ENCODE assay signal across 33 cellular contexts in the genomic region with DNA sequence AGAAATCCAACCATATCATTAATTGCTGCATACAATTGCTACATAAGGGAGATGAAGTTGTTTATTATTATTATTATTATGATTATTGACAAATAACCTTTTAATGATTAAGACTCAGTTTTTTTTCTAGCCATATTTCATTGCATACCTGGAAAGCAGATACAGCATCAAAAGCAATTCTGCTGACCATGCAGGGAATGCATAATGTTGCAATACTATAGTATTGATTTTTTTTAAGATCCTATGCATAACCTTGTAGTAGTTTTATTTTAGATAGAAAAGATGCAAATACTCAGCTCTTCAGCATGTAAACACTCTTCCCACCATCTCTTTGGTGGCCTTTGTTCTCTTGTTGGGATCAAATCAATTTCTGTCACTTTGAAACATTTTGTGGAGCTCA.
DNase-seq lines count a peak whose midpoint lies in the region; ATAC-seq, FAIRE-seq and TF ChIP-seq lines count a peak whose summit lies in the region.
"Had no signal": no experiment of that assay in that cellular context is flagged by ENCODE, and none has a peak within 500 bp of the region (broad histone marks: within the 10 kb centered on the region; RNA-seq: fewer than 3 reads in every experiment).

No MANE protein-coding gene starts in this region.

- no peak for TF ChIP-seq RAD21 in HepG2 (CRISPR knock-in tag; IDR thresholded peaks at IDR 0.05)

- H3K9ac ChIP-seq in HepG2 (ENCODE audit: insufficient read depth, low read depth, low read length), result no peak overlapping the region
- H3K9ac ChIP-seq: BLaER1; BLaER1 treated with 17β-estradiol and CSF1 and Interleukin-3, amounts not matched to agents 10 nM and 100 nM had no signal

- no peak for FAIRE-seq in HepG2 (lab: Jason Lieb, UNC)
- FAIRE-seq: A204.1, A549, D721Med had no signal

- H3K27ac ChIP-seq in HepG2 (ENCODE audit: extremely low read length, insufficient read depth, low read length) (no peak overlapping the region), right lobe of liver (no peak overlapping the region)
- H3K27ac ChIP-seq: 22Rv1; A549; BLaER1; BLaER1 treated with 17β-estradiol and CSF1 and Interleukin-3, amounts not matched to agents 10 nM and 100 nM; C4-2B had no signal

- H3K9me3 ChIP-seq in HepG2 (ENCODE audit: low read length) (no peaks in the 10 kb centered on the region), right lobe of liver (no peaks in the 10 kb centered on the region)
- H3K9me3 ChIP-seq: A549; BE2C; BLaER1; BLaER1 treated with 17β-estradiol and CSF1 and Interleukin-3, amounts not matched to agents 10 nM and 100 nM; Caco-2 had no signal

- ATAC-seq in HepG2 (no peak), right lobe of liver (no peak)
- ATAC-seq: A549; CD8-positive, alpha-beta T cell had no signal

- in situ Hi-C loops in HepG2 (cut with HindIII; ENCODE audit: extremely low pct_ligation_motif_present, low pct_unique_long_range_greater_than_20kb), result no loop called here

- H3K36me3 ChIP-seq in HepG2 (replicated peaks in 1 of 2; ENCODE audit: control insufficient read depth in 1 of 2, insufficient read depth in 2 of 2, low read length in 2 of 2) (no peaks in the 10 kb centered on the region), right lobe of liver (no peaks in the 10 kb centered on the region)
- H3K36me3 ChIP-seq: BE2C; BLaER1; BLaER1 treated with 17β-estradiol and CSF1 and Interleukin-3, amounts not matched to agents 10 nM and 100 nM had no signal

- POLR2A ChIA-PET in HepG2 (lab: Yijun Ruan, JAX), result no interaction called here

- no peaks in the 10 kb centered on the region for H3K27me3 Mint-ChIP-seq in brain

- H3K27ac Mint-ChIP-seq in brain, result peak overlapping the region in 3 of 5 experiments; percentile 11 to 61 (median 39)
- H3K27ac Mint-ChIP-seq: B cell; CD14-positive monocyte; CD4-positive, alpha-beta memory T cell; CD4-positive, alpha-beta T cell; CD4-positive, CD25-positive, alpha-beta regulatory T cell; CD8-positive, alpha-beta memory T cell; CD8-positive, alpha-beta T cell had no signal

- no peaks in the 10 kb centered on the region for H4K20me1 ChIP-seq in HepG2 (ENCODE audit: insufficient read depth, low read length)
- H4K20me1 ChIP-seq: BLaER1; BLaER1 treated with 17β-estradiol and CSF1 and Interleukin-3, amounts not matched to agents 10 nM and 100 nM had no signal

- TF ChIP-seq EP300 in HepG2 (IDR thresholded peaks at IDR 0.05; ENCODE audit: low read depth in 2 of 2, low read length in 2 of 2), result no peak
- TF ChIP-seq EP300 in HepG2 (CRISPR knock-in tag; IDR thresholded peaks at IDR 0.05; ENCODE audit: borderline replicate concordance), result no peak

- TF ChIP-seq CTCF in HepG2 (CRISPR knock-in tag; IDR thresholded peaks at IDR 0.05) (no peak), right lobe of liver (IDR thresholded peaks at IDR 0.05) (no peak), brain (conservative IDR thresholded peaks at IDR 0.05) (no peak)

- no peak overlapping the region for H2AFZ ChIP-seq in HepG2 (ENCODE audit: low read length)

- peaks cover 14 to 29% (median 23%) of the 10 kb centered on the region in 5 experiments for H3K9me3 Mint-ChIP-seq in brain

- H3K4me3 Mint-ChIP-seq in brain, result no peak overlapping the region
- H3K4me3 Mint-ChIP-seq: B cell; CD14-positive monocyte; CD4-positive, alpha-beta memory T cell; CD4-positive, alpha-beta T cell; CD4-positive, CD25-positive, alpha-beta regulatory T cell; CD8-positive, alpha-beta memory T cell; CD8-positive, alpha-beta T cell had no signal

- DNase-seq in HepG2 (ENCODE audit: low spot score) (no peak), right lobe of liver (no peak), retina (no peak)
- DNase-seq: 8988T; ACHN; AML-193; BE2C; C1 segment of cervical spinal cord; Caco-2; Calu3; CD4-positive, alpha-beta memory T cell; CD4-positive, alpha-beta T cell; CD4-positive, CD25-positive, alpha-beta regulatory T cell; CD8-positive, alpha-beta memory T cell; CD8-positive, alpha-beta T cell; COR-L47; DMS 273 treated with DMSO at 0.1 percent for 48 hours; DMS153; DMS53; DMS79; DMS79 treated with DMSO at 0.1 percent for 48 hours; DND-41; EL had no signal

- H3K4me3 ChIP-seq in HepG2 (replicated peaks in 1 of 3; ENCODE audit: insufficient read depth in 1 of 3, low read depth in 2 of 3, low read length in 3 of 3), result no peak overlapping the region
- no peak overlapping the region for H3K4me3 ChIP-seq in right lobe of liver
- H3K4me3 ChIP-seq: A549; BLaER1; BLaER1 treated with 17β-estradiol and CSF1 and Interleukin-3, amounts not matched to agents 10 nM and 100 nM had no signal

- H3K79me2 ChIP-seq in HepG2 (ENCODE audit: insufficient read depth, low read length), result no peaks in the 10 kb centered on the region

- no peak for TF ChIP-seq POLR2A in HepG2 (IDR thresholded peaks at IDR 0.05; ENCODE audit: insufficient read depth in 1 of 2, low read depth in 2 of 2, low read length in 2 of 2)
- TF ChIP-seq POLR2A in right lobe of liver (IDR thresholded peaks at IDR 0.05), result no peak

- intact Hi-C loops in HepG2 (cut with micrococcal nuclease; ENCODE audit: unreplicated experiment), result no loop called here
- intact Hi-C loops in right lobe of liver (cut with DNase I), result no loop called here

- no peak overlapping the region for H3K4me2 ChIP-seq in HepG2 (ENCODE audit: low read depth, low read length)
- H3K4me2 ChIP-seq: A549; BLaER1; BLaER1 treated with 17β-estradiol and CSF1 and Interleukin-3, amounts not matched to agents 10 nM and 100 nM had no signal

- CTCF ChIA-PET in HepG2 (lab: Yijun Ruan, JAX; ENCODE audit: low intra/inter-chr PET ratio, low total read pairs), result no interaction called here

- peaks cover 53% of the 10 kb centered on the region for H3K4me1 Mint-ChIP-seq in brain
- H3K4me1 Mint-ChIP-seq: B cell; CD14-positive monocyte; CD4-positive, alpha-beta memory T cell; CD4-positive, CD25-positive, alpha-beta regulatory T cell; CD8-positive, alpha-beta memory T cell had no signal

- H3K4me1 ChIP-seq in HepG2 (ENCODE audit: insufficient read depth, low read length) (no peaks in the 10 kb centered on the region), right lobe of liver (no peaks in the 10 kb centered on the region)
- H3K4me1 ChIP-seq: A549; BE2C; BLaER1; BLaER1 treated with 17β-estradiol and CSF1 and Interleukin-3, amounts not matched to agents 10 nM and 100 nM; Caco-2 had no signal

- BruUV-seq in HepG2 (replicated peaks; lab: Mats Ljungman, UMichigan), result no TSS peak

- H3K27me3 ChIP-seq in HepG2 (ENCODE audit: control insufficient read depth in 1 of 2, insufficient read depth in 2 of 2, low read length in 2 of 2) (peaks cover 0 to 3% of the 10 kb centered on the region in 2 experiments; a peak in 1 of 5 replicates), right lobe of liver (no peaks in the 10 kb centered on the region)
- H3K27me3 ChIP-seq: BE2C; BLaER1; BLaER1 treated with 17β-estradiol and CSF1 and Interleukin-3, amounts not matched to agents 10 nM and 100 nM had no signal

- peaks cover 9% of the 10 kb centered on the region for H3K36me3 Mint-ChIP-seq in brain
- H3K36me3 Mint-ChIP-seq: CD14-positive monocyte; CD4-positive, alpha-beta memory T cell; CD4-positive, CD25-positive, alpha-beta regulatory T cell; CD8-positive, alpha-beta memory T cell; CD8-positive, alpha-beta T cell had no signal

TF ChIP-seq in HepG2, 621 proteins besides CTCF, POLR2A, EP300 and RAD21 (continues in another document):
- TF ChIP-seq ZSCAN9 (CRISPR knock-in tag; IDR thresholded peaks at IDR 0.05; ENCODE audit: borderline replicate concordance) (no peak), NR2F1 (CRISPR knock-in tag; IDR thresholded peaks at IDR 0.05) (no peak), ZNF629 (CRISPR knock-in tag; conservative IDR thresholded peaks at IDR 0.05) (no peak), MAFF (IDR thresholded peaks at IDR 0.05; ENCODE audit: low read depth, low read length) (peak; percentile 54), DR1 (CRISPR knock-in tag; IDR thresholded peaks at IDR 0.05) (no peak), EHMT2 (IDR thresholded peaks at IDR 0.05; ENCODE audit: borderline replicate concordance, low read depth, low read length) (no peak), MBNL3 (CRISPR knock-in tag; conservative IDR thresholded peaks at IDR 0.05) (no peak), ZSCAN25 (CRISPR knock-in tag; IDR thresholded peaks at IDR 0.05) (no peak), SAFB2 (CRISPR knock-in tag; IDR thresholded peaks at IDR 0.05; ENCODE audit: borderline replicate concordance, low read depth) (no peak), CEBPB (IDR thresholded peaks at IDR 0.05; ENCODE audit: borderline replicate concordance, low read depth, low read length) (0 out of 2 replicates have a peak, but pooled peaks have one; percentile 19), ZNF253 (CRISPR knock-in tag; IDR thresholded peaks at IDR 0.05; ENCODE audit: borderline replicate concordance) (no peak), MAFK (conservative IDR thresholded peaks at IDR 0.05 in 1 of 2, IDR thresholded peaks at IDR 0.05 in 1 of 2; ENCODE audit: low read length in 2 of 2) (peak; percentile 57 to 58; a peak in 3 of 4 replicates), ZSCAN30 (CRISPR knock-in tag; IDR thresholded peaks at IDR 0.05) (no peak), ATF7-NPFF (CRISPR knock-in tag; IDR thresholded peaks at IDR 0.05; ENCODE audit: low read depth) (no peak), JDP2 (CRISPR knock-in tag; IDR thresholded peaks at IDR 0.05; ENCODE audit: borderline replicate concordance) (no peak)
- TF ChIP-seq, protein P1, sequence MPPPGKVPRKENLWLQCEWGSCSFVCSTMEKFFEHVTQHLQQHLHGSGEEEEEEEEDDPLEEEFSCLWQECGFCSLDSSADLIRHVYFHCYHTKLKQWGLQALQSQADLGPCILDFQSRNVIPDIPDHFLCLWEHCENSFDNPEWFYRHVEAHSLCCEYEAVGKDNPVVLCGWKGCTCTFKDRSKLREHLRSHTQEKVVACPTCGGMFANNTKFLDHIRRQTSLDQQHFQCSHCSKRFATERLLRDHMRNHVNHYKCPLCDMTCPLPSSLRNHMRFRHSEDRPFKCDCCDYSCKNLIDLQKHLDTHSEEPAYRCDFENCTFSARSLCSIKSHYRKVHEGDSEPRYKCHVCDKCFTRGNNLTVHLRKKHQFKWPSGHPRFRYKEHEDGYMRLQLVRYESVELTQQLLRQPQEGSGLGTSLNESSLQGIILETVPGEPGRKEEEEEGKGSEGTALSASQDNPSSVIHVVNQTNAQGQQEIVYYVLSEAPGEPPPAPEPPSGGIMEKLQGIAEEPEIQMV (CRISPR knock-in tag; IDR thresholded peaks at IDR 0.05; ENCODE audit: low read depth), result no peak
- TF ChIP-seq, protein P2, sequence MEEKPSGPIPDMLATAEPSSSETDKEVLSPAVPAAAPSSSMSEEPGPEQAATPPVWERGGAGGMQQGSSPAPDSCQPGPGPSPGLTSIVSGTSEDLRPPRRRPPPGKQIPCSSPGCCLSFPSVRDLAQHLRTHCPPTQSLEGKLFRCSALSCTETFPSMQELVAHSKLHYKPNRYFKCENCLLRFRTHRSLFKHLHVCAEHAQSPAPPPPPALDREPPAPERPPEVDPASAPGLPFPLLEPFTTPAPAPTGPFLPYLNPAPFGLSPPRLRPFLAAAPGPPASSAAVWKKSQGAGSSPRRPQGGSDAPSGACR (CRISPR knock-in tag; IDR thresholded peaks at IDR 0.05), result no peak
